Comparison of ENCODE assay signal across 1 cellular context in the genomic region with DNA sequence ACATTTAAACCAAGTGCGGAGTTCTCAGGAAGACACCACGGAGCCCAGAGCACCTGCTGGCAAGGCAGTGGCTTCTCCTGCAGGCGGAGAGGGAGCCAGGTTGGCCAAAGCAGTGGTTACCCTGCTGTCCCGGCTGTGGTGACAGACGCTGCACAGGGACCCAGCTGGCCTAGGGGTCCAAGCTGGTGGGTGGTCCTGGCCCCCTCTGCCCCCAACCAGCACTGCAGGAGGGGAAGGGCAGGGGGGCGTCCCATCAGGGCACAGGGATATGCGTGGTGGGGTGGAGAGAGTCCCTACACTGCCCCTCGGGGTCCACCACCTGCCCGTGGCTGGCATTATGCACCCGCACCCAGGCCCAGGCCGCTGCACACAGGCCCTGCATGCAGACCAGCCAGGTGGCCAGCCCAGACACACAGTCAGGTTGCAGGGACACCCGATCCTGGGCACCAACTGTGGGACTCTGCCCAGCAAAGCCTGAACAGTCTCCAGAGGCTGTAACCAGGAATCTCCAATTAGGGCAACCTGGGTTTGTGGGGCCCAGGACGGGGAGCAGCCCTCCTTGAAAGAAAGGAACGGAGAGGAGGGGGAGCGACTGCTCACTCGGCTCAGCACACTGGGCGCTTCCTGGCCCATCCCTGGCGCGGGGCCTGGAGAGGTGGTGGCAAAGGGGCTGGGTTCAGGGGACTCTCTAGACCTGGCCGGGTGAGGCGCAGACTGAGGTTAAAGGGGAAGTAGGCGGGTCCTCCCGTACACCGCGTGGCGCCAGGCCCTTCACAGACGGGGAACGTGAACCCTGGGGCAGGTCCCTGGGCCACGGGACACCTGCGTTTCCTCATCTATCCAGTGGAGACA.
TF ChIP-seq lines count a peak whose summit lies in the region.

No MANE protein-coding gene starts in this region.

TF ChIP-seq in IMR-90, 13 proteins besides CTCF, POLR2A, EP300 and RAD21 (continued from another document):
- TF ChIP-seq, protein P1, sequence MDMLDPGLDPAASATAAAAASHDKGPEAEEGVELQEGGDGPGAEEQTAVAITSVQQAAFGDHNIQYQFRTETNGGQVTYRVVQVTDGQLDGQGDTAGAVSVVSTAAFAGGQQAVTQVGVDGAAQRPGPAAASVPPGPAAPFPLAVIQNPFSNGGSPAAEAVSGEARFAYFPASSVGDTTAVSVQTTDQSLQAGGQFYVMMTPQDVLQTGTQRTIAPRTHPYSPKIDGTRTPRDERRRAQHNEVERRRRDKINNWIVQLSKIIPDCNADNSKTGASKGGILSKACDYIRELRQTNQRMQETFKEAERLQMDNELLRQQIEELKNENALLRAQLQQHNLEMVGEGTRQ (IDR thresholded peaks at IDR 0.05; ENCODE audit: low read depth, low read length), result no peak
- no peak for TF ChIP-seq FOS (IDR thresholded peaks at IDR 0.05; ENCODE audit: low read depth, low read length)
- no peak for TF ChIP-seq RCOR1 (IDR thresholded peaks at IDR 0.05; ENCODE audit: insufficient replicate concordance, low read length)
- TF ChIP-seq CEBPB (IDR thresholded peaks at IDR 0.05; ENCODE audit: low read depth, low read length), result no peak
